ENCODE assay signal across 28 cellular contexts in the genomic region with DNA sequence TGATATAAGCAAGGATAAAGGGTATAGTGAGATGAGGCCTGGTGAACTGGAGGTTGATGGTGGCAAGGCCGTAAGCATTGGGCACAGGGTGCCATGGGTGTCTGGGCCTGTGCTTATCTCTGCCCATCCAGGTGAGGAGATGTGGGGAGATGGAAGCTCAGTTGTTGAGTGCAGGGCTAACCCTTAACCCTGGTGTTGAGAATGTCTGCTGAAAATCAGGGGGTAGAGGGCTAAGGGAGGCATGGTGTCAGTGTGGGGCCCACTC.
DNase-seq lines count a peak whose midpoint lies in the region; ATAC-seq lines count a peak whose summit lies in the region.
"Had no signal": no experiment of that assay in that cellular context is flagged by ENCODE, and none has a peak within 500 bp of the region (broad histone marks: within the 10 kb centered on the region; RNA-seq: fewer than 3 reads in every experiment).

No MANE protein-coding gene starts in this region.

- H3K4me1 Mint-ChIP-seq in T-helper 17 cell: peaks cover 14% of the 10 kb centered on the region
- H3K4me1 Mint-ChIP-seq: nephron progenitor cell had no signal

- no peak overlapping the region for H2AFZ ChIP-seq in Karpas-422 (ENCODE audit: low read length)

- H3K27me3 ChIP-seq in MG63: no peaks in the 10 kb centered on the region
- H3K27me3 ChIP-seq in Karpas-422 (ENCODE audit: low read length): no peaks in the 10 kb centered on the region
- H3K27me3 ChIP-seq: gastrocnemius medialis, ovary, Peyer's patch had no signal

- H3K4me3 ChIP-seq in MG63: no peak overlapping the region
- no peak overlapping the region for H3K4me3 ChIP-seq in Karpas-422 (ENCODE audit: low read length)
- H3K4me3 ChIP-seq: gastrocnemius medialis, lung, ovary, Peyer's patch, skin epidermis, thoracic aorta had no signal

- no peak overlapping the region for H3K4me3 Mint-ChIP-seq in T-helper 17 cell
- H3K4me3 Mint-ChIP-seq: activated CD4-positive, alpha-beta T cell treated with anti-CD3 and anti-CD28 coated beads, Interleukin-2, amount 10 ng/mL, durations not matched to agents 7 days and 5 days; B cell; central memory CD8-positive, alpha-beta T cell; nephron progenitor cell had no signal

- peaks cover 3% of the 10 kb centered on the region for H3K4me1 ChIP-seq in Karpas-422 (ENCODE audit: low read length)

- H3K9me3 ChIP-seq in T-helper 17 cell (ENCODE audit: control insufficient read depth, low read length, poor library complexity, severe bottlenecking): no peaks in the 10 kb centered on the region
- no peaks in the 10 kb centered on the region for H3K9me3 ChIP-seq in MG63
- H3K9me3 ChIP-seq in Karpas-422 (ENCODE audit: low read length): no peaks in the 10 kb centered on the region
- H3K9me3 ChIP-seq: gastrocnemius medialis, ovary, Peyer's patch, thoracic aorta had no signal

- peaks cover 3% of the 10 kb centered on the region for H3K36me3 Mint-ChIP-seq in T-helper 17 cell (ENCODE audit: low read depth)

- H3K27ac Mint-ChIP-seq in T-helper 17 cell: no peak overlapping the region
- H3K27ac Mint-ChIP-seq: B cell, nephron progenitor cell had no signal

- intact Hi-C loops in left cardiac atrium (cut with DNase I) (no loop called here), cardiac septum (cut with DNase I) (no loop called here)

- H3K9ac ChIP-seq in Karpas-422 (ENCODE audit: low read length): no peak overlapping the region

- H4K20me1 ChIP-seq in Karpas-422 (ENCODE audit: insufficient read depth, low read depth, low read length): no peaks in the 10 kb centered on the region

- no peak for DNase-seq in left cardiac atrium
- no peak for DNase-seq in cardiac septum (ENCODE audit: low spot score)
- DNase-seq in T-helper 17 cell: no peak
- DNase-seq in NCI-H2081 (lab: John Stamatoyannopoulos, UW): no peak
- no peak for DNase-seq in MG63
- DNase-seq in activated CD4-positive, alpha-beta T cell treated with anti-CD3 and anti-CD28 coated beads, Interleukin-2, amount 50 U/mL, for 1 hour: no peak
- no peak for DNase-seq in Karpas-422
- DNase-seq: COR-L47, dermis blood vessel endothelial cell, gastrocnemius medialis, H7, NCI-H1092, NCI-H1694 treated with DMSO at 0.1 percent for 48 hours, NCI-H2171 treated with DMSO at 0.1 percent for 48 hours, NCI-H526 treated with DMSO at 0.1 percent for 48 hours, nephron progenitor cell, ovary, Peyer's patch, retina, SIG-M5, T1000 had no signal

- H3K9me2 ChIP-seq in Karpas-422 (replicated peaks; ENCODE audit: insufficient read depth, low read length): no peaks in the 10 kb centered on the region

- ATAC-seq in left cardiac atrium (peak; percentile 23), HG02938 (IDR thresholded peaks at IDR 0.05; ENCODE audit: unreplicated experiment) (peak; percentile 13), T-helper 17 cell (peak; percentile 25)

- H3K36me3 ChIP-seq in MG63 (no peaks in the 10 kb centered on the region), Karpas-422 (ENCODE audit: insufficient read depth, low read length) (no peaks in the 10 kb centered on the region)
- H3K36me3 ChIP-seq: ovary had no signal

- H3K79me2 ChIP-seq in Karpas-422 (ENCODE audit: low read length): no peaks in the 10 kb centered on the region

- H3K27ac ChIP-seq in Karpas-422 (ENCODE audit: low read length): no peak overlapping the region
- H3K27ac ChIP-seq: ovary, thoracic aorta had no signal

- H3K27me3 Mint-ChIP-seq in T-helper 17 cell: no peaks in the 10 kb centered on the region
- H3K27me3 Mint-ChIP-seq: activated CD4-positive, alpha-beta T cell treated with anti-CD3 and anti-CD28 coated beads, Interleukin-2, amount 10 ng/mL, durations not matched to agents 7 days and 5 days; B cell; central memory CD8-positive, alpha-beta T cell had no signal

- H3K4me2 ChIP-seq in Karpas-422 (ENCODE audit: low read depth, low read length, poor library complexity, severe bottlenecking): no peak overlapping the region
